ENCODE assay signal across 22 cellular contexts in the genomic region with DNA sequence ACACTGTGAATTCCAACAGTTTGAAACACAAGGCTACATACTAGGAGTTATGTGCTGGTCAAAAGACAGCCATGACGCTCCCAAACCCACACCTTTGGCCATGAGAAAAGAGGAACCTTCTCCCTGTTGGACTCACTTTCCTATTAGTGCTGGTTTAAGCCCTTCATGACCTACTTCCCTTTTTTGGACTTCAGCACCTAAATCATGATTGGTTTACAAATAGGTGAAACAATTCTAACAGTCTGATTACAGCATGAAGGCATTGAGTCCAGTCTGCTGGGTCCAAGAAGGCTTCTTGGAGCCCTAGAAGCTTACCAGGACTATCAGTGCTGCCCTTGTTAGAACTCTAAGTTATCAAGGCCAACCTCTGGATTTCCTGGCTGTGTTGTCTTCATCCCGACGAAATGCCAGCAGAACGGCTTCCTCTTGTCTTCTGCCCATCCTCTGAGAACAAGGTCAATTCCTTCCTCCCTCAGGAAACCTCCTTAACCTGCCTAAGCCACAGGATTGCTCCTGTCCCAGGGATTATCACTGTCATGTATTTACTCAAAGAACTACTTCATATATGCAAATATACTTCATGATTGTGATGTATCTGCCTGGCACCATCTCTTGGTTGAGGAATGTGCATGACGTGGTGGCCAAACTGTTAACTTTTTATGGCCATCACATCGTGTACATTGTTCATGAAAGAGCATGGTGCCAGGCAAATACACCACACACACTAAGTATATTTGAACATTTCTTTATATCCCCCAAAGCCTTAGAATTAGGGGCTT.
"Had no signal": no experiment of that assay in that cellular context is flagged by ENCODE, and none has a peak within 500 bp of the region (broad histone marks: within the 10 kb centered on the region; RNA-seq: fewer than 3 reads in every experiment).

No MANE protein-coding gene starts in this region.

- H3K4me1 Mint-ChIP-seq: brain had no signal

- H3K27ac ChIP-seq: parathyroid adenoma, spleen had no signal

- H3K27me3 ChIP-seq: spleen had no signal

- FAIRE-seq: endometrium, frontal cortex had no signal

- H3K27me3 Mint-ChIP-seq: activated CD4-positive, alpha-beta memory T cell treated with anti-CD3 and anti-CD28 coated beads, Interleukin-2, amount 10 ng/mL, durations not matched to agents 7 days and 5 days; activated CD8-positive, alpha-beta memory T cell treated with anti-CD3 and anti-CD28 coated beads, Interleukin-2, amount 10 ng/mL, durations not matched to agents 7 days and 5 days; activated naive CD8-positive, alpha-beta T cell treated with anti-CD3 and anti-CD28 coated beads, Interleukin-2, amount 50 U/mL, for 24 hours; brain; stimulated activated naive B cell treated with anti-CD40 and anti-IgM and Interleukin-4, amounts not matched to agents 10 μg/mL and 1 μg/mL and 100 μg/mL, for 72 hours had no signal

- H3K4me3 Mint-ChIP-seq: activated CD4-positive, alpha-beta memory T cell treated with anti-CD3 and anti-CD28 coated beads, Interleukin-2, amount 10 ng/mL, durations not matched to agents 7 days and 5 days; activated CD8-positive, alpha-beta memory T cell treated with anti-CD3 and anti-CD28 coated beads, Interleukin-2, amount 10 ng/mL, durations not matched to agents 7 days and 5 days; activated naive CD8-positive, alpha-beta T cell treated with anti-CD3 and anti-CD28 coated beads, Interleukin-2, amount 50 U/mL, for 24 hours; brain; nephron; stimulated activated naive B cell treated with anti-CD40 and anti-IgM and Interleukin-4, amounts not matched to agents 10 μg/mL and 1 μg/mL and 100 μg/mL, for 72 hours had no signal

- H3K9me3 Mint-ChIP-seq: activated CD4-positive, alpha-beta memory T cell treated with anti-CD3 and anti-CD28 coated beads, Interleukin-2, amount 10 ng/mL, durations not matched to agents 7 days and 5 days; activated naive CD8-positive, alpha-beta T cell treated with anti-CD3 and anti-CD28 coated beads, Interleukin-2, amount 50 U/mL, for 24 hours; stimulated activated naive B cell treated with anti-CD40 and anti-IgM and Interleukin-4, amounts not matched to agents 10 μg/mL and 1 μg/mL and 100 μg/mL, for 72 hours had no signal

- H3K36me3 ChIP-seq: spleen had no signal

- ATAC-seq: activated CD8-positive, alpha-beta memory T cell treated with anti-CD3 and anti-CD28 coated beads, Interleukin-2, amount 10 ng/mL, durations not matched to agents 7 days and 5 days; activated naive CD8-positive, alpha-beta T cell treated with anti-CD3 and anti-CD28 coated beads, Interleukin-2, amount 50 U/mL, for 24 hours; left colon; stimulated activated naive B cell treated with anti-CD40 and anti-IgM and Interleukin-4, amounts not matched to agents 10 μg/mL and 1 μg/mL and 100 μg/mL, for 72 hours had no signal

- H3K9me3 ChIP-seq: spleen had no signal

- DNase-seq: activated CD4-positive, alpha-beta memory T cell treated with anti-CD3 and anti-CD28 coated beads, Interleukin-2, amount 10 ng/mL, durations not matched to agents 7 days and 5 days; activated CD4-positive, alpha-beta T cell treated with anti-CD3 and anti-CD28 coated beads for 48 hours; activated CD4-positive, CD25-positive, alpha-beta regulatory T cell; activated CD8-positive, alpha-beta memory T cell treated with anti-CD3 and anti-CD28 coated beads, Interleukin-2, amount 10 ng/mL, durations not matched to agents 7 days and 5 days; activated naive CD4-positive, alpha-beta T cell treated with Interleukin-2 at 50 U/mL for 16 hours; activated naive CD8-positive, alpha-beta T cell treated with anti-CD3 and anti-CD28 coated beads, Interleukin-2, amount 50 U/mL, for 24 hours; anterior cingulate cortex; central memory CD4-positive, alpha-beta T cell; cortex of kidney; hypothalamus; islet precursor cell; left colon; spleen; stimulated activated CD4-positive, alpha-beta T cell treated with anti-CD3 and anti-CD28 coated beads, Interleukin-4, amount 100 ng/mL, for 4 hours; stimulated activated naive B cell treated with anti-CD40 and anti-IgM and Interleukin-4, amounts not matched to agents 10 μg/mL and 1 μg/mL and 100 μg/mL, for 72 hours; T1000 had no signal

- H3K27ac Mint-ChIP-seq: activated CD4-positive, alpha-beta memory T cell treated with anti-CD3 and anti-CD28 coated beads, Interleukin-2, amount 10 ng/mL, durations not matched to agents 7 days and 5 days; activated CD8-positive, alpha-beta memory T cell treated with anti-CD3 and anti-CD28 coated beads, Interleukin-2, amount 10 ng/mL, durations not matched to agents 7 days and 5 days; activated naive CD8-positive, alpha-beta T cell treated with anti-CD3 and anti-CD28 coated beads, Interleukin-2, amount 50 U/mL, for 24 hours; brain; nephron had no signal

- H3K4me3 ChIP-seq: lung, spleen had no signal
